ENCODE assay signal across 1 cellular context in the genomic region with DNA sequence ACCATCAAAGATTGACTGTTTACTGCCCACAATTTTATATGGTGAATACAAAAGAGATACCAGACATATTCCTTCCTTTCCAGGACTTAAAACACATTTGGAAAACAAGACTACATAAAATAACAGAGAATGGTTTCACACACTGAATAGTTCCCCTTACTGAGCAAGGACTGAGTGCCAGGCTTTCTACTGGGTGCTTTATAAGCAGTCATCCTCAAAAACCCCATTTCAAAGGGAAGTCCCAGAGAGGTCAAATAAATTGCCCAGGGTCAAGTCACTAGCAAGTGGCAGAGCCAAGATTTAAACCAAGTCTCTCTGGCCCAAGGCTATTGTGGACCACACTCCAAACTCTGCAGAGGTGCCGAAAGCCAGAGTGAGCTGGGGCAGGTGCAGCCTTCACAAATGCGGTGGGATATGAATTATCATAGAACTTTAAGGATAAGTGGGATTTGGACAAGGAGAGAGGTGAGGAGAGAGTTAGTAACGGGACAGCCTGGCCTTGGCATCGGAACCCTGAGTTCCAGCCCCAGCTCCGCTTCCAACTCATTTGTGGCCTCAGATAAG.
TF ChIP-seq lines count a peak whose summit lies in the region.

No MANE protein-coding gene starts in this region.

TF ChIP-seq in HCT116, 20 proteins besides CTCF, POLR2A, EP300 and RAD21 (continued from another document):
- TF ChIP-seq, protein P1, sequence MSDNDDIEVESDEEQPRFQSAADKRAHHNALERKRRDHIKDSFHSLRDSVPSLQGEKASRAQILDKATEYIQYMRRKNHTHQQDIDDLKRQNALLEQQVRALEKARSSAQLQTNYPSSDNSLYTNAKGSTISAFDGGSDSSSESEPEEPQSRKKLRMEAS (IDR thresholded peaks at IDR 0.05): no peak
- TF ChIP-seq SP1 (IDR thresholded peaks at IDR 0.05; ENCODE audit: low read depth): no peak
- TF ChIP-seq TCF7L2 (IDR thresholded peaks at IDR 0.05; ENCODE audit: borderline replicate concordance, extremely low read depth, insufficient read depth, insufficient read length): no peak
